Comparison of ENCODE assay signal across 9 cellular contexts in the genomic region with DNA sequence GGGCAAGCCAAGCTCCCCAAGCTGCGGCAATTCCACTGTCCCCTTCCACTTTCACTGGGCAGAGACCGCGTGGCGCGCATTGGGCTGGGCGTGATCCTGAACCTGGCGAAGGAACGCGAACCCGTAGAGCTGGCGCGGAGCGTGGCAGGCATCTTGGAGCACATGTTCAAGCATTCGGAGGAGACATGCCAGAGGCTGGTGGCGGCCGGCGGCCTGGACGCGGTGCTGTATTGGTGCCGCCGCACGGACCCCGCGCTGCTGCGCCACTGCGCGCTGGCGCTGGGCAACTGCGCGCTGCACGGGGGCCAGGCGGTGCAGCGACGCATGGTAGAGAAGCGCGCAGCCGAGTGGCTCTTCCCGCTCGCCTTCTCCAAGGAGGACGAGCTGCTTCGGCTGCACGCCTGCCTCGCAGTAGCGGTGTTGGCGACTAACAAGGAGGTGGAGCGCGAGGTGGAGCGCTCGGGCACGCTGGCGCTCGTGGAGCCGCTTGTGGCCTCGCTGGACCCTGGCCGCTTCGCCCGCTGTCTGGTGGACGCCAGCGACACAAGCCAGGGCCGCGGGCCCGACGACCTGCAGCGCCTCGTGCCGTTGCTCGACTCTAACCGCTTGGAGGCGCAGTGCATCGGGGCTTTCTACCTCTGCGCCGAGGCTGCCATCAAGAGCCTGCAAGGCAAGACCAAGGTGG. TPM values are rescaled to one million over a fixed set of nuclear protein-coding genes. Genes with fewer than 3 reads are reported as not detected.
A peak's percentile ranks its signal among the peaks of the same experiment; 100 is the strongest.
DNase-seq lines count a peak whose midpoint lies in the region; ATAC-seq, FAIRE-seq and TF ChIP-seq lines count a peak whose summit lies in the region.
"Had no signal": no experiment of that assay in that cellular context is flagged by ENCODE, and none has a peak within 500 bp of the region (broad histone marks: within the 10 kb centered on the region; RNA-seq: fewer than 3 reads in every experiment).

No MANE protein-coding gene starts in this region.

- ATAC-seq in CD8-positive, alpha-beta T cell: no peak
- no peak for ATAC-seq in naive thymus-derived CD8-positive, alpha-beta T cell
- ATAC-seq in HG03565 (IDR thresholded peaks at IDR 0.05; ENCODE audit: unreplicated experiment) (no peak), HG02623 (IDR thresholded peaks at IDR 0.05; ENCODE audit: unreplicated experiment) (no peak)

- TF ChIP-seq CTCF in CD8-positive, alpha-beta T cell (IDR thresholded peaks at IDR 0.05): no peak
- no peak for TF ChIP-seq CTCF in RWPE1 (conservative IDR thresholded peaks at IDR 0.05; ENCODE audit: low read depth)
- TF ChIP-seq CTCF in epithelial cell of proximal tubule (conservative IDR thresholded peaks at IDR 0.05; ENCODE audit: low read depth, low read length): peak; percentile 59

- H3K27ac ChIP-seq in CD8-positive, alpha-beta T cell (ENCODE audit: low read depth, low read length): no peak overlapping the region
- H3K27ac ChIP-seq in RWPE1: peak overlapping the region; percentile 80

- no peak for DNase-seq in CD8-positive, alpha-beta T cell
- DNase-seq in RWPE1 (ENCODE audit: low spot score) (no peak), epithelial cell of proximal tubule (ENCODE audit: low read depth) (no peak), HTR-8/SVneo (ENCODE audit: insufficient read length, low spot score) (no peak)
- no peak for DNase-seq in naive thymus-derived CD8-positive, alpha-beta T cell
- DNase-seq in activated CD8-positive, alpha-beta memory T cell treated with anti-CD3 and anti-CD28 coated beads, Interleukin-2, amount 50 U/mL, for 48 hours: no peak
- DNase-seq: NCI-H1092 had no signal

- peaks cover 25% of the 10 kb centered on the region for H3K4me1 ChIP-seq in CD8-positive, alpha-beta T cell (ENCODE audit: insufficient read depth, low read length)

- POLR2A ChIA-PET in CD8-positive, alpha-beta T cell (lab: Charles Lee): no interaction called here
- POLR2A ChIA-PET in RWPE1 (lab: Yijun Ruan, JAX; ENCODE audit: low non-redundant PET): no interaction called here
- POLR2A ChIA-PET in naive thymus-derived CD8-positive, alpha-beta T cell (lab: Charles Lee): interaction anchor here (0.5 to 0.6 kb wide), 2 partner anchors 15 to 52 kb away, joined by 3 read pairs; no protein-coding TSS in a partner anchor

- no peaks in the 10 kb centered on the region for H3K9me3 ChIP-seq in CD8-positive, alpha-beta T cell (ENCODE audit: low read length)

- CTCF ChIA-PET in CD8-positive, alpha-beta T cell (lab: Charles Lee): interaction anchor here (1.0 to 1.1 kb wide), 2 partner anchors 35 to 55 kb away, joined by 3 read pairs; no protein-coding TSS in a partner anchor
- CTCF ChIA-PET in RWPE1 (lab: Yijun Ruan, JAX): interaction anchor here (0.6 kb wide), 2 partner anchors 29 to 154 kb away, joined by 3 to 4 read pairs; no protein-coding TSS in a partner anchor

- no peak overlapping the region for H3K27ac Mint-ChIP-seq in CD8-positive, alpha-beta T cell
- peak overlapping the region in 1 of 10 donors; percentile 52 for H3K27ac Mint-ChIP-seq in naive thymus-derived CD8-positive, alpha-beta T cell

- no peak overlapping the region for H3K4me3 ChIP-seq in CD8-positive, alpha-beta T cell (ENCODE audit: low read depth, low read length)
- peak overlapping the region; percentile 27 for H3K4me3 ChIP-seq in epithelial cell of proximal tubule (ENCODE audit: low read depth, low read length)

- intact Hi-C loops in CD8-positive, alpha-beta T cell (cut with DNase I, micrococcal nuclease): no loop called here

- H3K4me3 Mint-ChIP-seq in CD8-positive, alpha-beta T cell: peak overlapping the region; percentile 37
- peak overlapping the region in 6 of 10 donors; percentile 2 to 67 (median 54) for H3K4me3 Mint-ChIP-seq in naive thymus-derived CD8-positive, alpha-beta T cell

- peaks cover 27% of the 10 kb centered on the region for H3K4me1 Mint-ChIP-seq in CD8-positive, alpha-beta T cell (ENCODE audit: low read depth)
- H3K4me1 Mint-ChIP-seq in naive thymus-derived CD8-positive, alpha-beta T cell: peaks cover 18 to 44% (median 32%) of the 10 kb centered on the region in 4 donors

- no peaks in the 10 kb centered on the region for H3K27me3 ChIP-seq in CD8-positive, alpha-beta T cell (ENCODE audit: insufficient read depth, low read length)

- peaks cover 5% of the 10 kb centered on the region for H3K36me3 Mint-ChIP-seq in CD8-positive, alpha-beta T cell
- peaks cover 0 to 5% (median 5%) of the 10 kb centered on the region in 3 donors for H3K36me3 Mint-ChIP-seq in naive thymus-derived CD8-positive, alpha-beta T cell

- H3K9me3 Mint-ChIP-seq in CD8-positive, alpha-beta T cell: no peaks in the 10 kb centered on the region
- H3K9me3 Mint-ChIP-seq in naive thymus-derived CD8-positive, alpha-beta T cell: no peaks in the 10 kb centered on the region

- no peaks in the 10 kb centered on the region for H3K36me3 ChIP-seq in CD8-positive, alpha-beta T cell (ENCODE audit: insufficient read depth, low read length)

- no peak for FAIRE-seq in HTR-8/SVneo (lab: Jason Lieb, UNC)

- peaks cover 6% of the 10 kb centered on the region for H3K27me3 Mint-ChIP-seq in CD8-positive, alpha-beta T cell (ENCODE audit: low read depth)
- peaks cover 0 to 10% (median 0%) of the 10 kb centered on the region in 5 donors for H3K27me3 Mint-ChIP-seq in naive thymus-derived CD8-positive, alpha-beta T cell

RNA-seq across cellular contexts. Expression of a gene that starts 9.8 kb away (rescaled TPM):
- 10 to 100 TPM; 12.9 to 13.9 TPM for total RNA-seq in CD8-positive, alpha-beta T cell
- total RNA-seq in epithelial cell of proximal tubule: 0.80 and 0.81 TPM in 2 replicates
- total RNA-seq in naive thymus-derived CD8-positive, alpha-beta T cell: 10 to 100 TPM; 31.9 to 33.2 TPM
- polyA plus RNA-seq in naive thymus-derived CD8-positive, alpha-beta T cell: 1 to 10 TPM; 5.3 to 8.4 (median 7.0) TPM

RNA-seq across cellular contexts. Expression of a gene that starts 11.2 kb away (rescaled TPM):
- under 1 TPM; 0.25 to 0.49 TPM for total RNA-seq in CD8-positive, alpha-beta T cell
- total RNA-seq in epithelial cell of proximal tubule: not detected in 2 replicates
- under 1 TPM in 1 of 2 experiments, not detected in 1; 0.26 TPM for total RNA-seq in naive thymus-derived CD8-positive, alpha-beta T cell
- polyA plus RNA-seq in naive thymus-derived CD8-positive, alpha-beta T cell: not detected

RNA-seq across cellular contexts. Expression of a gene that starts 16.3 kb away (rescaled TPM):
- total RNA-seq in CD8-positive, alpha-beta T cell: not detected
- not detected in 2 replicates for total RNA-seq in epithelial cell of proximal tubule
- not detected for total RNA-seq in naive thymus-derived CD8-positive, alpha-beta T cell
- polyA plus RNA-seq in naive thymus-derived CD8-positive, alpha-beta T cell: not detected

RNA-seq across cellular contexts. Expression of a gene that starts 24.0 kb away (rescaled TPM):
- total RNA-seq in CD8-positive, alpha-beta T cell: 10 to 100 TPM; 26.8 to 27.5 TPM
- 96.4 and 131 TPM in 2 replicates for total RNA-seq in epithelial cell of proximal tubule
- total RNA-seq in naive thymus-derived CD8-positive, alpha-beta T cell: 10 to 100 TPM; 35.4 to 37.5 TPM
- 10 to 100 TPM; 81.3 to 90.3 (median 85.6) TPM for polyA plus RNA-seq in naive thymus-derived CD8-positive, alpha-beta T cell

RNA-seq across cellular contexts. Expression of a gene that starts 24.7 kb away (rescaled TPM):
- total RNA-seq in CD8-positive, alpha-beta T cell: under 1 TPM; 0.47 to 0.49 TPM
- 2.8 and 4.7 TPM in 2 replicates for total RNA-seq in epithelial cell of proximal tubule
- 1 to 10 TPM; 3.2 to 3.8 TPM for total RNA-seq in naive thymus-derived CD8-positive, alpha-beta T cell
- polyA plus RNA-seq in naive thymus-derived CD8-positive, alpha-beta T cell: 1 to 10 TPM; 1.0 to 2.7 (median 1.9) TPM
